ENCODE assay signal across 30 cellular contexts in the genomic region with DNA sequence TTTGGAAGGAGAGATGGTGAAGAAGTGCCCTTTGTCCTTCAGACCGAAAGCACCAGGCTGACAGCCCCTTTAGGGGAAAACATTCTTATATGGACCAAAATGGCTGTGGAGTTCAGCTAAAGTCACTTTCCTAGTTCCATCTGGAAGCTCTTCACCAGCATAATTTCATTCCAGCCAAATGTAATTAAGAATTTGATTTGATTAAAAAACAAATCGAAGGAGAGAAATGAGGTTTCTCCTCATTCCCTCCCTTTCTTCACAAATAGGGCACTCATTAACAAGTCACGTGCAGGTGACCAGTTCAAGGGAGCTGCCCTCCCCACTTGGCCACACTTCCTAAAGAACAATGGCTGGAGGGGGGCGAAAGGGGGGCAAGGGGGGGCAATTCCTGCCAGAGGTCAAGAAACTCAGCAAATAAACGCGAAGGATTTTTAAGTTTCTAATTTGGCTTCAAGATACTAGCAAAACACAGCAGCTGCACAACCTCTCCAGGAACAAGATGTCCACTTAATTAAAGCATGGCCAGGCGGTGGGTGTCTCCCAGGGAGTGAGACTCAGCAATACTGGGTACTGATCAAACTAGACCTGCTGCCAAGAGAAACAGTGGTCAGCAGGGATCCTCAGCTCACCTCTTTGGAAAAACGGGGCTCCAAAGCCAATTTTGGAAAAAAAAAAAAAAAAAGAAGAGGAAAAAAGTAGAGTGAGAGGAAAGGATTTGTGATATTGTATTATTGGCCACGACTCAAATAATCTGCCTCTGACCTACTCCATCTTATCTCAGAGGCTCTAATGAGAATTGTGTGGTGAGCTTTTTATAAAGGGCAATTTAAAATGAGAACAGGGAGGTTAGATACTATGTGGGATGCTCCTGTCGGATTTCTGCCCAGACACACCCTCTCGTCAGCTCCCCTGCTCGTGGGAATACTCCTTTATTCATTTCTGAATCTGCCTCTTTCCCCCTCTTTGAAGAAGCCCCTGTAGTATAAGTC.
DNase-seq lines count a peak whose midpoint lies in the region; ATAC-seq and TF ChIP-seq lines count a peak whose summit lies in the region.
"Had no signal": no experiment of that assay in that cellular context is flagged by ENCODE, and none has a peak within 500 bp of the region (broad histone marks: within the 10 kb centered on the region; RNA-seq: fewer than 3 reads in every experiment).

No MANE protein-coding gene starts in this region.

- intact Hi-C loops in body of pancreas (cut with DNase I), result no loop called here

- H3K9me3 ChIP-seq in body of pancreas, result no peaks in the 10 kb centered on the region
- H3K9me3 ChIP-seq: MG63, prostate gland, uterus had no signal

- H3K27me3 Mint-ChIP-seq in stimulated activated naive B cell treated with anti-CD40 and anti-IgM and Interleukin-4, amounts not matched to agents 10 μg/mL and 1 μg/mL and 100 μg/mL, for 72 hours, result no peaks in the 10 kb centered on the region
- peaks cover 7% of the 10 kb centered on the region for H3K27me3 Mint-ChIP-seq in activated naive CD8-positive, alpha-beta T cell treated with anti-CD3 and anti-CD28 coated beads for 36 hours

- H3K4me3 ChIP-seq in body of pancreas, result no peak overlapping the region
- H3K4me3 ChIP-seq: MG63, prostate gland, skin epidermis, uterus had no signal

- no peak for TF ChIP-seq POLR2A in body of pancreas (IDR thresholded peaks at IDR 0.05)

- H3K36me3 Mint-ChIP-seq in stimulated activated naive B cell treated with anti-CD40 and anti-IgM and Interleukin-4, amounts not matched to agents 10 μg/mL and 1 μg/mL and 100 μg/mL, for 72 hours, result no peaks in the 10 kb centered on the region
- no peaks in the 10 kb centered on the region for H3K36me3 Mint-ChIP-seq in activated naive CD8-positive, alpha-beta T cell treated with anti-CD3 and anti-CD28 coated beads for 36 hours
- H3K36me3 Mint-ChIP-seq: activated naive CD8-positive, alpha-beta T cell; CD14-positive monocyte; mesothelial cell of epicardium; natural killer cell treated with Interleukin-12 subunit alpha and Interleukin-12 subunit beta and Interleukin-15 and Interleukin-18, amount 100 ng/mL, for 72 hours; stimulated activated memory B cell treated with anti-CD40 and anti-IgM and Interleukin-4, amounts not matched to agents 10 μg/mL and 1 μg/mL and 100 μg/mL, for 72 hours had no signal

- peaks cover 0 to 4% of the 10 kb centered on the region in 2 donors for H3K4me1 Mint-ChIP-seq in stimulated activated naive B cell treated with anti-CD40 and anti-IgM and Interleukin-4, amounts not matched to agents 10 μg/mL and 1 μg/mL and 100 μg/mL, for 72 hours
- peaks cover 4% of the 10 kb centered on the region for H3K4me1 Mint-ChIP-seq in activated naive CD8-positive, alpha-beta T cell treated with anti-CD3 and anti-CD28 coated beads for 36 hours
- H3K4me1 Mint-ChIP-seq: activated B cell treated with CpG ODN at 0.5 μM for 24 hours; activated T-helper 17 cell treated with anti-CD3 and anti-CD28 coated beads, Interleukin-2, amount 50 U/mL, for 72 hours; CD14-positive monocyte; H9; stimulated activated memory B cell treated with anti-CD40 and anti-IgM and Interleukin-4, amounts not matched to agents 10 μg/mL and 1 μg/mL and 100 μg/mL, for 72 hours had no signal

- H3K36me3 ChIP-seq in body of pancreas (replicated peaks in 1 of 2; ENCODE audit: insufficient read depth in 1 of 2, low read depth in 2 of 2), result no peaks in the 10 kb centered on the region
- H3K36me3 ChIP-seq: MG63, prostate gland, uterus had no signal

- H3K9me3 Mint-ChIP-seq in stimulated activated naive B cell treated with anti-CD40 and anti-IgM and Interleukin-4, amounts not matched to agents 10 μg/mL and 1 μg/mL and 100 μg/mL, for 72 hours, result peaks cover 0 to 7% of the 10 kb centered on the region in 2 donors
- H3K9me3 Mint-ChIP-seq in activated naive CD8-positive, alpha-beta T cell treated with anti-CD3 and anti-CD28 coated beads for 36 hours, result no peaks in the 10 kb centered on the region
- H3K9me3 Mint-ChIP-seq: natural killer cell treated with Interleukin-12 subunit alpha and Interleukin-12 subunit beta and Interleukin-15 and Interleukin-18, amount 100 ng/mL, for 72 hours had no signal

- H3K27ac ChIP-seq in body of pancreas, result no peak overlapping the region
- H3K27ac ChIP-seq: prostate gland, skin epidermis, uterus had no signal

- H3K4me3 Mint-ChIP-seq in stimulated activated naive B cell treated with anti-CD40 and anti-IgM and Interleukin-4, amounts not matched to agents 10 μg/mL and 1 μg/mL and 100 μg/mL, for 72 hours, result no peak overlapping the region
- no peak overlapping the region for H3K4me3 Mint-ChIP-seq in activated naive CD8-positive, alpha-beta T cell treated with anti-CD3 and anti-CD28 coated beads for 36 hours
- H3K4me3 Mint-ChIP-seq: activated B cell treated with CpG ODN at 0.5 μM for 24 hours; activated naive CD8-positive, alpha-beta T cell; activated T-helper 17 cell treated with anti-CD3 and anti-CD28 coated beads, Interleukin-2, amount 50 U/mL, for 72 hours; CD14-positive monocyte; H9; mesothelial cell of epicardium; natural killer cell treated with Interleukin-12 subunit alpha and Interleukin-12 subunit beta and Interleukin-15 and Interleukin-18, amount 100 ng/mL, for 72 hours; stimulated activated memory B cell treated with anti-CD40 and anti-IgM and Interleukin-4, amounts not matched to agents 10 μg/mL and 1 μg/mL and 100 μg/mL, for 72 hours had no signal

- no peaks in the 10 kb centered on the region for H3K27me3 ChIP-seq in body of pancreas
- H3K27me3 ChIP-seq: MG63, uterus had no signal

- peaks cover 10% of the 10 kb centered on the region for H3K4me1 ChIP-seq in body of pancreas
- H3K4me1 ChIP-seq: prostate gland, uterus had no signal

- 52 to 55% methylated on average over 12 of the region's 12 CpGs for WGBS in body of pancreas, 2 donors

- DNase-seq in NCI-H524 treated with DMSO at 0.1 percent for 48 hours (lab: John Stamatoyannopoulos, UW) (peak; percentile 3), body of pancreas (peak in 2 of 4 donors; percentile 20 to 27), midbrain (lab: John Stamatoyannopoulos, UW) (peak; percentile 27), NCI-H128 (lab: John Stamatoyannopoulos, UW; ENCODE audit: unreplicated experiment) (no peak), NCI-H2227 (lab: John Stamatoyannopoulos, UW; ENCODE audit: unreplicated experiment) (no peak)
- DNase-seq in stimulated activated naive B cell treated with anti-CD40 and anti-IgM and Interleukin-4, amounts not matched to agents 10 μg/mL and 1 μg/mL and 100 μg/mL, for 72 hours, result no peak
- no peak for DNase-seq in activated naive CD8-positive, alpha-beta T cell treated with anti-CD3 and anti-CD28 coated beads for 36 hours
- DNase-seq: activated B cell treated with CpG ODN at 0.5 μM for 24 hours; activated CD4-positive, alpha-beta T cell treated with anti-CD3 and anti-CD28 coated beads, Interleukin-2, amount 50 U/mL, for 4 hours; activated CD8-positive, alpha-beta memory T cell treated with anti-CD3 and anti-CD28 coated beads, Interleukin-2, amount 50 U/mL, for 4 hours; effector CD4-positive, alpha-beta T cell; erythroblast; foreskin fibroblast; H9; KBM-7; MG63; NCI-H1417 treated with DMSO at 0.1 percent for 48 hours; NCI-H510A treated with DMSO at 0.1 percent for 48 hours; RPMI8226; stimulated activated CD4-positive, alpha-beta T cell treated with anti-CD3 and anti-CD28 coated beads, Interleukin-4, amount 100 ng/mL, for 1 hour; T-helper 9 cell; uterus had no signal

- peak; percentile 33 for ATAC-seq in body of pancreas
- ATAC-seq in stimulated activated naive B cell treated with anti-CD40 and anti-IgM and Interleukin-4, amounts not matched to agents 10 μg/mL and 1 μg/mL and 100 μg/mL, for 72 hours (replicated peaks), result no peak
- ATAC-seq: activated T-helper 17 cell treated with anti-CD3 and anti-CD28 coated beads, Interleukin-2, amount 50 U/mL, for 72 hours; natural killer cell treated with Interleukin-12 subunit alpha and Interleukin-12 subunit beta and Interleukin-15 and Interleukin-18, amount 100 ng/mL, for 72 hours; stimulated activated memory B cell treated with anti-CD40 and anti-IgM and Interleukin-4, amounts not matched to agents 10 μg/mL and 1 μg/mL and 100 μg/mL, for 72 hours had no signal

- H3K27ac Mint-ChIP-seq in stimulated activated naive B cell treated with anti-CD40 and anti-IgM and Interleukin-4, amounts not matched to agents 10 μg/mL and 1 μg/mL and 100 μg/mL, for 72 hours, result peak overlapping the region; percentile 75
- H3K27ac Mint-ChIP-seq in activated naive CD8-positive, alpha-beta T cell treated with anti-CD3 and anti-CD28 coated beads for 36 hours, result no peak overlapping the region
- H3K27ac Mint-ChIP-seq: activated B cell treated with CpG ODN at 0.5 μM for 24 hours; activated naive CD8-positive, alpha-beta T cell; activated T-helper 17 cell treated with anti-CD3 and anti-CD28 coated beads, Interleukin-2, amount 50 U/mL, for 72 hours; H9; mesothelial cell of epicardium; natural killer cell treated with Interleukin-12 subunit alpha and Interleukin-12 subunit beta and Interleukin-15 and Interleukin-18, amount 100 ng/mL, for 72 hours; stimulated activated memory B cell treated with anti-CD40 and anti-IgM and Interleukin-4, amounts not matched to agents 10 μg/mL and 1 μg/mL and 100 μg/mL, for 72 hours had no signal

- TF ChIP-seq CTCF in body of pancreas (IDR thresholded peaks at IDR 0.05), result no peak

Comparison
In these comparisons a context has a peak if more than half of its experiments do, and no peak if none do; other contexts are left out.
1. DNase-seq: peak in NCI-H524 treated with DMSO at 0.1 percent for 48 hours (single experiment) and midbrain (single experiment); none in stimulated activated naive B cell treated with anti-CD40 and anti-IgM and Interleukin-4, amounts not matched to agents 10 μg/mL and 1 μg/mL and 100 μg/mL, for 72 hours (single experiment), NCI-H128 (single experiment), activated naive CD8-positive, alpha-beta T cell treated with anti-CD3 and anti-CD28 coated beads for 36 hours (single experiment) and NCI-H2227 (single experiment).